In the genomic region with DNA sequence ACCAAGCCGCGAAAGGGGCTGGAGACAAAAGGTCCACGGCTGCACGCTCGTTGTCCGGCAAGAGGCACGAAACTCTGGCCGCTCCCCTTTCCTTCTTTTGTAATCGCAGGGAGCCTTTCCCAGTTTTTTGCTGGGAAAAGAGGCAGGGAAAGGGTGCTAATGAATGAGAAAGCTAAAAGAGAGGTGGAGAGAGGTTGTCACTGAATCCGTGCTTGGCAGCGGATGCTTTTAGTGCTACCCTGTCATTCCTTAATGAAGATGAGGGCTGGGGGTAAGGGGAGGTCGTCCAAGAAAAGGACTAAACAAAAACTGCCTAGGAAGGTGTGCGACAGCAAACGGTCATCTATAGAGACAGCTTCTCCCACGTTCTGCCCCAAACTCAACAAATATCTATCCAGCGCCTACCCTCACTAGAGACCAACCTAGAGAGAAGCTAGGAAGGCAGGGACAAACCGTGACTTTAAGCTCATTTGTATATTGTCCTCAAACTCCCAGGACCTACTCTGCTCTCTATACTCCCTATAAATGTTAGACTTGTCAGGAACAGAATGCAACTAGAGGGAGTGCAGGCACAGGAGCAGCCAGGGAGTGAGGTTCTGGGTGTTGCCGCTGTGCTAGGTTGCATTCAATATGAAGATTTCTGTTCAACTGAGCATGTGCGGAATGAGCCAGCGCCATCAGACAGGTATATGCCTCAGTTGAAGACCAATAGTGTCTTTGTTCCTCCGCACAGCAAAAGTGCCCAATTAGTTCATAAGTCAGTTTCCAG, we compare ENCODE assay signal across 8 cellular contexts. TPM values are rescaled to one million over a fixed set of nuclear protein-coding genes. Genes with fewer than 3 reads are reported as not detected.
DNase-seq lines count a peak whose midpoint lies in the region; TF ChIP-seq lines count a peak whose summit lies in the region.

No MANE protein-coding gene starts in this region.

- peak overlapping the region; percentile 73 for H3K27ac Mint-ChIP-seq in activated CD4-positive, alpha-beta memory T cell treated with anti-CD3 and anti-CD28 coated beads, Interleukin-2, amount 10 ng/mL, durations not matched to agents 7 days and 5 days

- peaks cover 22% of the 10 kb centered on the region for H3K4me1 Mint-ChIP-seq in activated CD4-positive, alpha-beta memory T cell treated with anti-CD3 and anti-CD28 coated beads, Interleukin-2, amount 10 ng/mL, durations not matched to agents 7 days and 5 days

- no peaks in the 10 kb centered on the region for H3K9me3 ChIP-seq in esophagus muscularis mucosa

- H3K27me3 ChIP-seq in esophagus muscularis mucosa = no peaks in the 10 kb centered on the region

- peaks cover 0 to 15% (median 3%) of the 10 kb centered on the region in 4 donors for H3K4me1 ChIP-seq in esophagus muscularis mucosa
- no peaks in the 10 kb centered on the region for H3K4me1 ChIP-seq in urinary bladder (ENCODE audit: insufficient read depth)

- TF ChIP-seq EP300 in esophagus muscularis mucosa (IDR thresholded peaks at IDR 0.05) = no peak

- no peaks in the 10 kb centered on the region for H3K9me3 Mint-ChIP-seq in activated CD4-positive, alpha-beta memory T cell treated with anti-CD3 and anti-CD28 coated beads, Interleukin-2, amount 10 ng/mL, durations not matched to agents 7 days and 5 days

- no peak for TF ChIP-seq POLR2A in esophagus muscularis mucosa (IDR thresholded peaks at IDR 0.05; ENCODE audit: low read depth)

- peak; percentile 28 for DNase-seq in NCI-H1436 (lab: John Stamatoyannopoulos, UW)
- no peak for DNase-seq in NCI-H1436 treated with DMSO at 0.1 percent for 48 hours (lab: John Stamatoyannopoulos, UW)
- peak; percentile 22 for DNase-seq in NCI-H2171 (lab: John Stamatoyannopoulos, UW)
- DNase-seq in activated CD4-positive, alpha-beta memory T cell treated with anti-CD3 and anti-CD28 coated beads, Interleukin-2, amount 10 ng/mL, durations not matched to agents 7 days and 5 days = peak; percentile 34
- no peak for DNase-seq in esophagus muscularis mucosa (ENCODE audit: extremely low spot score)
- DNase-seq in myocyte (ENCODE audit: low read depth) = peak; percentile 40
- DNase-seq in GOT3 (lab: John Stamatoyannopoulos, UW) = no peak

- CTCF ChIA-PET in activated CD4-positive, alpha-beta memory T cell treated with anti-CD3 and anti-CD28 coated beads, Interleukin-2, amount 10 ng/mL, durations not matched to agents 7 days and 5 days (lab: Charles Lee) = interaction anchor here (1.2 kb wide), 1 partner anchor 125 kb away, joined by 5 read pairs; no protein-coding TSS in a partner anchor

- POLR2A ChIA-PET in activated CD4-positive, alpha-beta memory T cell treated with anti-CD3 and anti-CD28 coated beads, Interleukin-2, amount 10 ng/mL, durations not matched to agents 7 days and 5 days (lab: Charles Lee) = interaction anchor here (0.7 to 2.4 kb wide), 3 partner anchors 9 to 1020 kb away, joined by 3 to 14 read pairs (median 3); no protein-coding TSS in a partner anchor

- no peak for TF ChIP-seq CTCF in esophagus muscularis mucosa (IDR thresholded peaks at IDR 0.05)

- WGBS in esophagus muscularis mucosa = 35% methylated on average over 21 of the region's 21 CpGs
- 2% methylated on average over 21 of the region's 21 CpGs for WGBS in urinary bladder

- intact Hi-C loops in esophagus muscularis mucosa (cut with DNase I) = loop anchor here (10.0 kb wide), 1 partner anchor 129 kb away; no protein-coding TSS in a partner anchor

- H3K4me3 ChIP-seq in esophagus muscularis mucosa (peak overlapping the region; percentile 63 to 77 (median 67)), urinary bladder (ENCODE audit: low read depth, low read length) (peak overlapping the region; percentile 41)

- H3K36me3 ChIP-seq in esophagus muscularis mucosa (no peaks in the 10 kb centered on the region), urinary bladder (ENCODE audit: insufficient read depth) (no peaks in the 10 kb centered on the region)

- H3K36me3 Mint-ChIP-seq in activated CD4-positive, alpha-beta memory T cell treated with anti-CD3 and anti-CD28 coated beads, Interleukin-2, amount 10 ng/mL, durations not matched to agents 7 days and 5 days (ENCODE audit: low read depth) = peaks cover 6% of the 10 kb centered on the region

- peak overlapping the region; percentile 81 for H3K4me3 Mint-ChIP-seq in activated CD4-positive, alpha-beta memory T cell treated with anti-CD3 and anti-CD28 coated beads, Interleukin-2, amount 10 ng/mL, durations not matched to agents 7 days and 5 days

- H3K27ac ChIP-seq in esophagus muscularis mucosa (replicated peaks in 1 of 4) = peak overlapping the region; percentile 82 to 90 (median 86)
- H3K27ac ChIP-seq in urinary bladder (ENCODE audit: low read depth) = peak overlapping the region; percentile 71

- H3K27me3 Mint-ChIP-seq in activated CD4-positive, alpha-beta memory T cell treated with anti-CD3 and anti-CD28 coated beads, Interleukin-2, amount 10 ng/mL, durations not matched to agents 7 days and 5 days = no peaks in the 10 kb centered on the region

RNA-seq across cellular contexts. Expression of a gene that starts 0.8 kb away (rescaled TPM):
- total RNA-seq in activated CD4-positive, alpha-beta memory T cell treated with anti-CD3 and anti-CD28 coated beads, Interleukin-2, amount 10 ng/mL, durations not matched to agents 7 days and 5 days = 10 to 100 TPM; 30.1 to 32.7 TPM
- 10 to 100 TPM; 21.3 to 28.7 (median 24.0) TPM for total RNA-seq in esophagus muscularis mucosa
- 18.4 and 19.7 TPM in 2 replicates for total RNA-seq in myocyte
- 13.9 TPM for polyA plus RNA-seq in myocyte (2012)
- 71.2 TPM for total RNA-seq in urinary bladder
- 14.9 TPM for polyA plus RNA-seq in urinary bladder

Comparison
In these comparisons a context has a peak if more than half of its experiments do, and no peak if none do; other contexts are left out.
1. DNase-seq: peak in NCI-H1436 (single experiment), NCI-H2171 (single experiment), activated CD4-positive, alpha-beta memory T cell treated with anti-CD3 and anti-CD28 coated beads, Interleukin-2, amount 10 ng/mL, durations not matched to agents 7 days and 5 days (single experiment) and myocyte (single experiment); none in NCI-H1436 treated with DMSO at 0.1 percent for 48 hours (single experiment), esophagus muscularis mucosa (single experiment) and GOT3 (single experiment).